Comparison of ENCODE assay signal across 11 cellular contexts in the genomic region with DNA sequence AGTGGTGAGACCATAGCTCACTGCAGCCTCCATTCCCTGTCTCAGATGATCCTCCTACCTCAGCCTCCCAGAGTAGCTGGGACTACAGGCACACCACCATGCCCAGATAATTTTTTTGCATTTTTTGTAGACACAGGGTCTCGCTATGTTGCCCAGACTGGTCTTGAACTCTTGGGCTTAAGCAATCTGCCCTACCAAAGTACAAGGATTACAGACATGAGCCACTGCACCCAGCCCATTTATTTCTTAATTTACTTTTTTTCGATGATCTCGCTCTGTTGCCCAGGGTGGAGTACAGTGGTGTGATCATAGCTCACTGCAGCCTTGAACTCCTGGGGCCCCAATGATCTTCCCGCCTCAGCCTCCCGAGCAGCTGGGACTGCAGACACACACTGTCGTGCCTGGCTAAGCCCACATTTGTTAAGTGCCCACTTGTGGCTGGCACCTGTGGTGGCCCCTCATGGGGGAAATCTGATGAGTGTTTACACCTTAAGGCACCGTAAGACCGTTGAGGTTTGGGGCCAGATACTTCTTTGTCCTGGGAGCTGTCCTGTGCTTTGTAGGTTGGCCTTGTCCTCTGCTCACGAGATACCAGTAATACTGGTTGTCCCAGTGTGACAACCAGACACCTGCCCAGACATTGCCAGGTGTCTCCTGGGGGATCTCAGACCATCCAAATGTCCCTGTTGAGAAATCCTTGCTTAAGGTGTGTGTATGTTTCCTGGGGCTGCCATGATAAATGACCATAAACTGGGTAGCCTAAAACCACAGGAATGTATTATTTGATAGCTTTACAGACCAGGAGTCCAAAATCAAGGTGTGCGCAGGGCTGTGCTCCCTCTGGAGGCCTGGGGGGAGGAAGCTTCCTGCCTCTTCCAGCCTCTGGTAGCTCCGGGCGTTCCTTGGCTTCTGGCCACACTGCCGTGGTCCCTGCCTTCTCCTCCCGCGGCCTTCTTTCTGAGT.
DNase-seq lines count a peak whose midpoint lies in the region; ATAC-seq and TF ChIP-seq lines count a peak whose summit lies in the region.
"Had no signal": no experiment of that assay in that cellular context is flagged by ENCODE, and none has a peak within 500 bp of the region (broad histone marks: within the 10 kb centered on the region; RNA-seq: fewer than 3 reads in every experiment).

No MANE protein-coding gene starts in this region.

- no peaks in the 10 kb centered on the region for H3K9me3 Mint-ChIP-seq in endodermal cell
- H3K9me3 Mint-ChIP-seq: activated T-cell treated with anti-CD3 and anti-CD28 coated beads, Interleukin-2, amount 50 U/mL, for 24 hours; naive B cell had no signal

- TF ChIP-seq CTCF in endodermal cell (conservative IDR thresholded peaks at IDR 0.05) (peak; percentile 21), testis (IDR thresholded peaks at IDR 0.05) (no peak)

- H3K4me1 ChIP-seq in endodermal cell (ENCODE audit: control insufficient read depth, insufficient read depth, low read length) (peaks cover 9% of the 10 kb centered on the region), testis (peaks cover 46% of the 10 kb centered on the region)

- DNase-seq in NCI-H748 (lab: John Stamatoyannopoulos, UW; ENCODE audit: unreplicated experiment), result peak; percentile 27
- DNase-seq in NCI-H748 treated with DMSO at 0.1 percent for 48 hours (lab: John Stamatoyannopoulos, UW), result no peak
- DNase-seq in NCI-H510A (lab: John Stamatoyannopoulos, UW), result peak; percentile 88
- DNase-seq in endodermal cell, result no peak
- DNase-seq in testis, result peak; percentile 81
- DNase-seq in GM03348 (ENCODE audit: low spot score), result no peak
- no peak for DNase-seq in activated T-cell treated with anti-CD3 and anti-CD28 coated beads, Interleukin-2, amount 50 U/mL, for 48 hours
- DNase-seq: activated T-cell treated with anti-CD3 and anti-CD28 coated beads, Interleukin-2, amount 50 U/mL, for 24 hours; erythroblast; naive B cell had no signal

- H3K36me3 Mint-ChIP-seq in endodermal cell (ENCODE audit: low read depth), result no peaks in the 10 kb centered on the region

- H3K36me3 ChIP-seq in endodermal cell (ENCODE audit: control insufficient read depth, insufficient read depth, low read length) (no peaks in the 10 kb centered on the region), testis (ENCODE audit: low read depth, missing control alignments) (no peaks in the 10 kb centered on the region)

- H3K4me1 Mint-ChIP-seq in endodermal cell, result peaks cover 20% of the 10 kb centered on the region

- no peak overlapping the region for H3K9ac ChIP-seq in endodermal cell (ENCODE audit: extremely low read depth, low read length, poor library complexity, severe bottlenecking)

- no peak overlapping the region for H3K4me3 Mint-ChIP-seq in endodermal cell
- H3K4me3 Mint-ChIP-seq: activated T-cell treated with anti-CD3 and anti-CD28 coated beads, Interleukin-2, amount 50 U/mL, for 24 hours; naive B cell had no signal

- intact Hi-C loops in testis (cut with DNase I; ENCODE audit: low total_unique reads), result no loop called here

- no peak for TF ChIP-seq POLR2A in testis (IDR thresholded peaks at IDR 0.05)

- no peaks in the 10 kb centered on the region for H3K27me3 Mint-ChIP-seq in endodermal cell (ENCODE audit: insufficient read depth)

- no peak for ATAC-seq in GM18502 (IDR thresholded peaks at IDR 0.05; ENCODE audit: poor library complexity, unreplicated experiment)

- H3K9me3 ChIP-seq in endodermal cell (ENCODE audit: control insufficient read depth, low read length) (no peaks in the 10 kb centered on the region), testis (no peaks in the 10 kb centered on the region)

- WGBS in endodermal cell (ENCODE audit: insufficient coverage in 1 of 2, insufficient read length in 1 of 2), 2 experiments, result 91 to 93% methylated on average over 13 to 15 of the region's 15 CpGs
- WGBS in testis, 2 donors, result 56% methylated on average over 12 to 15 of the region's 15 CpGs

- no peak overlapping the region for H3K27ac ChIP-seq in endodermal cell (ENCODE audit: low read depth, low read length)
- H3K27ac ChIP-seq in testis, result no peak overlapping the region

- H3K27me3 ChIP-seq in endodermal cell (ENCODE audit: control insufficient read depth, insufficient read depth, low read length, poor library complexity, severe bottlenecking), result no peaks in the 10 kb centered on the region
- H3K27me3 ChIP-seq in testis, result no peaks in the 10 kb centered on the region

- H3K4me3 ChIP-seq in endodermal cell (ENCODE audit: low read length) (no peak overlapping the region), testis (no peak overlapping the region)

- no peak overlapping the region for H3K27ac Mint-ChIP-seq in endodermal cell
- H3K27ac Mint-ChIP-seq: activated T-cell treated with anti-CD3 and anti-CD28 coated beads, Interleukin-2, amount 50 U/mL, for 24 hours had no signal

Comparison
In these comparisons a context has a peak if more than half of its experiments do, and no peak if none do; other contexts are left out.
1. DNase-seq: peak in NCI-H748 (single experiment), NCI-H510A (single experiment) and testis (single experiment); none in NCI-H748 treated with DMSO at 0.1 percent for 48 hours (single experiment), endodermal cell (single experiment), GM03348 (single experiment) and activated T-cell treated with anti-CD3 and anti-CD28 coated beads, Interleukin-2, amount 50 U/mL, for 48 hours (0 of 2).